ENCODE assay signal across 22 cellular contexts in the genomic region with DNA sequence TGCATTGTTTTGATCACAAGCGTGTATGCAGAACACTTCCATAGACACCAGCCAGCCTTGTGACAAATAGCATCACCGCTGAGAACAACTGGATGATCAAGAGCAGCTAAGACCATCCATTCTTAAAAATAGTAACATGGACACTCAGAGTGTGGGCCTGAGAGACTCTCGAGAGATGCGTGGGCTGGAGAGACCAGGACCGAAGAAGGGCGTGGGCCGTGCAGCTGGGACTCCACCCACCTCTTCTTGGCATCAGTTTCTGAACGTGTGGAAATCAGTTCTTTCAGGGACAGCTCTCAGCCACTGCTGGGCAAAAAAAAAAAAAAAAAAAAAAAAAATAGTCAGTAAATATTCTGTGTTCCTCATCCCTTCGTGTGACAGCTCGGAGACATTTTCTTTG.
"Had no signal": no experiment of that assay in that cellular context is flagged by ENCODE, and none has a peak within 500 bp of the region (broad histone marks: within the 10 kb centered on the region; RNA-seq: fewer than 3 reads in every experiment).

No MANE protein-coding gene starts in this region.

- H3K36me3 Mint-ChIP-seq: mesothelial cell of epicardium, naive B cell had no signal

- H3K27me3 ChIP-seq: colonic mucosa, esophagus squamous epithelium, foreskin keratinocyte, left lung had no signal

- H3K9me3 ChIP-seq: colonic mucosa, esophagus squamous epithelium, heart right ventricle, left lung, lower lobe of right lung had no signal

- DNase-seq: colonic mucosa; cortex of kidney; effector CD8-positive, alpha-beta T cell; effector memory CD8-positive, alpha-beta T cell; endodermal cell; erythroblast; esophagus squamous epithelium; foreskin keratinocyte; glutamatergic neuron; heart right ventricle; hippocampal formation; left cardiac atrium; left lung; left ventricle myocardium superior; lower lobe of right lung; mesenchymal stem cell; mucosa of descending colon; naive B cell had no signal

- ATAC-seq: effector memory CD8-positive, alpha-beta T cell; esophagus mucosa; foreskin keratinocyte; left cardiac atrium; left lung; left ventricle myocardium superior; lower lobe of right lung; mucosa of descending colon had no signal

- H3K4me1 ChIP-seq: colonic mucosa, foreskin keratinocyte, heart right ventricle, left lung, lower lobe of right lung had no signal

- H3K4me3 Mint-ChIP-seq: dendritic cell treated with granulocyte-macrophage colony-stimulating factor and Interleukin-4, amounts not matched to agents 40 ng/mL and 50 ng/mL, for 4 days; effector memory CD8-positive, alpha-beta T cell; endodermal cell; mesothelial cell of epicardium; naive B cell had no signal

- H3K4me3 ChIP-seq: colonic mucosa, esophagus squamous epithelium, heart right ventricle, left lung, lower lobe of right lung, mucosa of descending colon had no signal

- H3K27ac ChIP-seq: colonic mucosa, epithelial cell of prostate, esophagus squamous epithelium, foreskin keratinocyte, heart right ventricle, left lung, lower lobe of right lung had no signal

- H3K36me3 ChIP-seq: colonic mucosa, esophagus squamous epithelium, heart right ventricle, left lung, lower lobe of right lung had no signal

- H3K4me1 Mint-ChIP-seq: endodermal cell, mesothelial cell of epicardium, naive B cell had no signal

- H3K27ac Mint-ChIP-seq: dendritic cell treated with granulocyte-macrophage colony-stimulating factor and Interleukin-4, amounts not matched to agents 40 ng/mL and 50 ng/mL, for 4 days; effector memory CD8-positive, alpha-beta T cell; endodermal cell; mesothelial cell of epicardium; naive B cell had no signal

- H3K9me3 Mint-ChIP-seq: dendritic cell treated with granulocyte-macrophage colony-stimulating factor and Interleukin-4, amounts not matched to agents 40 ng/mL and 50 ng/mL, for 4 days; effector memory CD8-positive, alpha-beta T cell; endodermal cell; mesothelial cell of epicardium had no signal

- H3K27me3 Mint-ChIP-seq: dendritic cell treated with granulocyte-macrophage colony-stimulating factor and Interleukin-4, amounts not matched to agents 40 ng/mL and 50 ng/mL, for 4 days; naive B cell had no signal
